Comparison of ENCODE assay signal across 25 cellular contexts in genomic region chr5:134572811-134573210, GRCh38. TPM values are rescaled to one million over a fixed set of nuclear protein-coding genes. Genes with fewer than 3 reads are reported as not detected.
DNase-seq lines count a peak whose midpoint lies in the region; ATAC-seq and TF ChIP-seq lines count a peak whose summit lies in the region.
"Had no signal": no experiment of that assay in that cellular context is flagged by ENCODE, and none has a peak within 500 bp of the region (broad histone marks: within the 10 kb centered on the region; RNA-seq: fewer than 3 reads in every experiment).

No MANE protein-coding gene starts in this region.

- CTCF ChIA-PET in CD4-positive, alpha-beta T cell (lab: Charles Lee): no interaction called here

- no peaks in the 10 kb centered on the region for H3K27me3 Mint-ChIP-seq in activated T-cell treated with anti-CD3 and anti-CD28 coated beads, Interleukin-2, amount 50 U/mL, for 72 hours (ENCODE audit: low read depth)
- H3K27me3 Mint-ChIP-seq in CD4-positive, alpha-beta T cell: no peaks in the 10 kb centered on the region
- no peaks in the 10 kb centered on the region for H3K27me3 Mint-ChIP-seq in effector memory CD8-positive, alpha-beta T cell
- peaks cover 2 to 3% (median 2%) of the 10 kb centered on the region in 3 donors for H3K27me3 Mint-ChIP-seq in immature natural killer cell (ENCODE audit: low read depth in 3 of 3)
- H3K27me3 Mint-ChIP-seq: CD8-positive, alpha-beta memory T cell had no signal

- in situ Hi-C loops in GM13977 (cut with MboI; ENCODE audit: low pct_unique_long_range_greater_than_20kb, low sequenced_read_pairs, unreplicated experiment): no loop called here

- H3K4me1 Mint-ChIP-seq in activated T-cell treated with anti-CD3 and anti-CD28 coated beads, Interleukin-2, amount 50 U/mL, for 72 hours (ENCODE audit: low read depth): peaks cover 23% of the 10 kb centered on the region
- H3K4me1 Mint-ChIP-seq in CD4-positive, alpha-beta T cell (ENCODE audit: low read depth): peaks cover 4% of the 10 kb centered on the region
- peaks cover 40 to 48% of the 10 kb centered on the region in 2 donors for H3K4me1 Mint-ChIP-seq in effector memory CD8-positive, alpha-beta T cell (ENCODE audit: low read depth in 2 of 2)
- H3K4me1 Mint-ChIP-seq in stimulated activated effector memory CD8-positive, alpha-beta T cell treated with anti-CD3 and anti-CD28 coated beads, Interleukin-12 subunit alpha, Interleukin-12 subunit beta, amount 100 ng/mL, for 72 hours: peaks cover 64% of the 10 kb centered on the region
- peaks cover 26 to 39% of the 10 kb centered on the region in 2 donors for H3K4me1 Mint-ChIP-seq in immature natural killer cell

- POLR2A ChIA-PET in CD4-positive, alpha-beta T cell (lab: Charles Lee): no interaction called here

- H3K36me3 Mint-ChIP-seq in activated T-cell treated with anti-CD3 and anti-CD28 coated beads, Interleukin-2, amount 50 U/mL, for 72 hours (ENCODE audit: insufficient read depth in 2 of 2): peaks cover 2 to 27% of the 10 kb centered on the region in 2 donors
- H3K36me3 Mint-ChIP-seq in CD4-positive, alpha-beta T cell (ENCODE audit: low read depth): peaks cover 98% of the 10 kb centered on the region
- H3K36me3 Mint-ChIP-seq in effector memory CD8-positive, alpha-beta T cell (ENCODE audit: insufficient read depth): peaks cover 77% of the 10 kb centered on the region
- peaks cover 80% of the 10 kb centered on the region for H3K36me3 Mint-ChIP-seq in stimulated activated effector memory CD8-positive, alpha-beta T cell treated with anti-CD3 and anti-CD28 coated beads, Interleukin-12 subunit alpha, Interleukin-12 subunit beta, amount 100 ng/mL, for 72 hours
- peaks cover 5 to 23% (median 18%) of the 10 kb centered on the region in 3 donors for H3K36me3 Mint-ChIP-seq in immature natural killer cell

- no peaks in the 10 kb centered on the region for H3K9me3 Mint-ChIP-seq in activated T-cell treated with anti-CD3 and anti-CD28 coated beads, Interleukin-2, amount 50 U/mL, for 72 hours
- no peaks in the 10 kb centered on the region for H3K9me3 Mint-ChIP-seq in CD4-positive, alpha-beta T cell
- H3K9me3 Mint-ChIP-seq in effector memory CD8-positive, alpha-beta T cell: no peaks in the 10 kb centered on the region
- H3K9me3 Mint-ChIP-seq in stimulated activated effector memory CD8-positive, alpha-beta T cell treated with anti-CD3 and anti-CD28 coated beads, Interleukin-12 subunit alpha, Interleukin-12 subunit beta, amount 100 ng/mL, for 72 hours: no peaks in the 10 kb centered on the region
- H3K9me3 Mint-ChIP-seq in immature natural killer cell: no peaks in the 10 kb centered on the region
- H3K9me3 Mint-ChIP-seq: CD8-positive, alpha-beta memory T cell had no signal

- no peak overlapping the region for H3K4me3 Mint-ChIP-seq in activated T-cell treated with anti-CD3 and anti-CD28 coated beads, Interleukin-2, amount 50 U/mL, for 72 hours
- H3K4me3 Mint-ChIP-seq in CD4-positive, alpha-beta T cell: no peak overlapping the region
- H3K4me3 Mint-ChIP-seq in effector memory CD8-positive, alpha-beta T cell: no peak overlapping the region
- H3K4me3 Mint-ChIP-seq in stimulated activated effector memory CD8-positive, alpha-beta T cell treated with anti-CD3 and anti-CD28 coated beads, Interleukin-12 subunit alpha, Interleukin-12 subunit beta, amount 100 ng/mL, for 72 hours: no peak overlapping the region
- no peak overlapping the region for H3K4me3 Mint-ChIP-seq in immature natural killer cell

- H3K27me3 ChIP-seq in CD4-positive, alpha-beta T cell (ENCODE audit: control insufficient read depth, insufficient read depth, low read length): no peaks in the 10 kb centered on the region
- H3K27me3 ChIP-seq: breast epithelium, colonic mucosa, sigmoid colon, upper lobe of left lung had no signal

- H3K27ac ChIP-seq in CD4-positive, alpha-beta T cell (ENCODE audit: low read depth, low read length): no peak overlapping the region
- H3K27ac ChIP-seq: colonic mucosa, sigmoid colon, upper lobe of left lung had no signal

- peak overlapping the region; percentile 79 for H3K27ac Mint-ChIP-seq in activated T-cell treated with anti-CD3 and anti-CD28 coated beads, Interleukin-2, amount 50 U/mL, for 72 hours
- H3K27ac Mint-ChIP-seq in CD4-positive, alpha-beta T cell: peak overlapping the region; percentile 49
- peak overlapping the region; percentile 48 to 51 for H3K27ac Mint-ChIP-seq in effector memory CD8-positive, alpha-beta T cell
- H3K27ac Mint-ChIP-seq in stimulated activated effector memory CD8-positive, alpha-beta T cell treated with anti-CD3 and anti-CD28 coated beads, Interleukin-12 subunit alpha, Interleukin-12 subunit beta, amount 100 ng/mL, for 72 hours: peak overlapping the region; percentile 88
- peak overlapping the region in 2 of 6 donors; percentile 61 to 64 for H3K27ac Mint-ChIP-seq in immature natural killer cell

- no peak for DNase-seq in activated T-cell treated with anti-CD3 and anti-CD28 coated beads, Interleukin-2, amount 50 U/mL, for 72 hours
- DNase-seq in activated T-cell treated with anti-CD3 and anti-CD28 coated beads for 4 hours (no peak), immature natural killer cell (no peak), GM13977 (ENCODE audit: low spot score) (no peak)
- DNase-seq in CD4-positive, alpha-beta T cell: no peak
- DNase-seq in effector memory CD8-positive, alpha-beta T cell: no peak
- DNase-seq in stimulated activated effector memory CD8-positive, alpha-beta T cell treated with anti-CD3 and anti-CD28 coated beads, Interleukin-12 subunit alpha, Interleukin-12 subunit beta, amount 100 ng/mL, for 72 hours (ENCODE audit: low spot score in 2 of 2): no peak
- DNase-seq: activated CD4-positive, alpha-beta T cell treated with anti-CD3 and anti-CD28 coated beads, Interleukin-2, amount 50 U/mL, for 48 hours; activated CD4-positive, CD25-positive, alpha-beta regulatory T cell treated with anti-CD3 and anti-CD28 coated beads, Interleukin-2, amount 50 U/mL, for 72 hours; activated gamma-delta T cell; CD8-positive, alpha-beta memory T cell; colonic mucosa; effector CD4-positive, alpha-beta T cell; hypothalamus; mesendoderm; NCI-H146; NCI-H345; psoas muscle; SHP77 treated with DMSO at 0.1 percent for 48 hours; sigmoid colon; stimulated activated CD4-positive, alpha-beta T cell treated with anti-CD3 and anti-CD28 coated beads, Interleukin-12 subunit alpha, Interleukin-12 subunit beta, amount 100 ng/mL, for 4 hours; stimulated activated CD4-positive, alpha-beta T cell treated with anti-CD3 and anti-CD28 coated beads, Interleukin-2, amount 100 ng/mL, for 48 hours; upper lobe of left lung had no signal

- no peak for ATAC-seq in activated T-cell treated with anti-CD3 and anti-CD28 coated beads, Interleukin-2, amount 50 U/mL, for 72 hours (replicated peaks in 1 of 2)
- no peak for ATAC-seq in CD4-positive, alpha-beta T cell (ENCODE audit: poor library complexity)
- ATAC-seq in effector memory CD8-positive, alpha-beta T cell (replicated peaks): no peak
- no peak for ATAC-seq in stimulated activated effector memory CD8-positive, alpha-beta T cell treated with anti-CD3 and anti-CD28 coated beads, Interleukin-12 subunit alpha, Interleukin-12 subunit beta, amount 100 ng/mL, for 72 hours
- no peak for ATAC-seq in GM18511 (IDR thresholded peaks at IDR 0.05; ENCODE audit: unreplicated experiment)
- ATAC-seq: psoas muscle had no signal

- no peaks in the 10 kb centered on the region for H3K9me3 ChIP-seq in CD4-positive, alpha-beta T cell (ENCODE audit: control insufficient read depth, low read length)
- H3K9me3 ChIP-seq: breast epithelium, colonic mucosa, psoas muscle, sigmoid colon, upper lobe of left lung had no signal

- intact Hi-C loops in CD4-positive, alpha-beta T cell (cut with DNase I, micrococcal nuclease): no loop called here

- TF ChIP-seq CTCF in CD4-positive, alpha-beta T cell (IDR thresholded peaks at IDR 0.05): no peak
- no peak for TF ChIP-seq CTCF in GM13977 (IDR thresholded peaks at IDR 0.05; ENCODE audit: extremely low read depth, insufficient read depth, missing control alignments)

RNA-seq across cellular contexts. Expression of gene JADE2, which starts 47.3 kb away (rescaled TPM):
- 10 to 100 TPM; 87.0 to 88.8 TPM for total RNA-seq in activated T-cell treated with anti-CD3 and anti-CD28 coated beads, Interleukin-2, amount 50 U/mL, for 72 hours
- 100 to 1,000 TPM; 120 to 124 TPM for total RNA-seq in CD4-positive, alpha-beta T cell
- polyA plus RNA-seq in immature natural killer cell: 10 to 100 TPM; 10.1 to 48.9 (median 23.0) TPM

RNA-seq across cellular contexts. Expression of gene SAR1B, which starts 59.8 kb away (rescaled TPM):
- total RNA-seq in activated T-cell treated with anti-CD3 and anti-CD28 coated beads, Interleukin-2, amount 50 U/mL, for 72 hours: 10 to 100 TPM; 68.7 to 85.0 TPM
- total RNA-seq in CD4-positive, alpha-beta T cell: 10 to 100 TPM; 36.2 to 40.1 TPM
- 10 to 100 TPM; 47.6 to 55.8 (median 52.3) TPM for polyA plus RNA-seq in immature natural killer cell
